In genomic region chr21:43874085-43874785, GRCh38 we compare ENCODE assay signal across 1 cellular context.
TF ChIP-seq lines count a peak whose summit lies in the region.

No MANE protein-coding gene starts in this region.

TF ChIP-seq in endothelial cell of umbilical vein, 7 proteins besides CTCF, POLR2A, EP300 and RAD21:
- no peak for TF ChIP-seq EZH2 (IDR thresholded peaks at IDR 0.05; ENCODE audit: borderline replicate concordance, low read depth, low read length, severe bottlenecking)
- TF ChIP-seq GATA2 (IDR thresholded peaks at IDR 0.05; ENCODE audit: insufficient read depth, insufficient read length, low read depth, low read length): no peak
- no peak for TF ChIP-seq POLR2AphosphoS5 (IDR thresholded peaks at IDR 0.05; ENCODE audit: insufficient read depth, low read depth, low read length)
- no peak for TF ChIP-seq FOS (IDR thresholded peaks at IDR 0.05; ENCODE audit: borderline replicate concordance, insufficient read depth, low read length)
- no peak for TF ChIP-seq JUN (IDR thresholded peaks at IDR 0.05; ENCODE audit: borderline replicate concordance, insufficient read depth, insufficient read length, low read depth)
- no peak for TF ChIP-seq MYC (IDR thresholded peaks at IDR 0.05; ENCODE audit: low read depth, low read length)
- no peak for TF ChIP-seq MAX (IDR thresholded peaks at IDR 0.05; ENCODE audit: insufficient read depth, insufficient read length)
TF ChIP-seq in endothelial cell of umbilical vein: peak in this region for 0.
